ENCODE assay signal across 8 cellular contexts in genomic region chr2:25215948-25216679, GRCh38. TPM values are rescaled to one million over a fixed set of nuclear protein-coding genes. Genes with fewer than 3 reads are reported as not detected.
DNase-seq lines count a peak whose midpoint lies in the region; ATAC-seq and TF ChIP-seq lines count a peak whose summit lies in the region.

No MANE protein-coding gene starts in this region.

- no peak overlapping the region for H2AFZ ChIP-seq in PC-9

- no peaks in the 10 kb centered on the region for H3K79me2 ChIP-seq in PC-9 (ENCODE audit: low read depth)

- peak overlapping the region; percentile 46 for H3K4me3 ChIP-seq in ectodermal cell (ENCODE audit: insufficient read depth, low read depth, low read length)
- peak overlapping the region; percentile 39 for H3K4me3 ChIP-seq in mesodermal cell (ENCODE audit: extremely low read depth, insufficient read depth, low read length, poor library complexity, severe bottlenecking)
- no peak overlapping the region for H3K4me3 ChIP-seq in PC-9

- intact Hi-C loops in PC-9 (cut with micrococcal nuclease; ENCODE audit: unreplicated experiment), result no loop called here

- no peak overlapping the region for H3K4me2 ChIP-seq in PC-9

- H3K36me3 ChIP-seq in ectodermal cell (ENCODE audit: control insufficient read depth, insufficient read depth, low read length) (no peaks in the 10 kb centered on the region), mesodermal cell (ENCODE audit: control insufficient read depth, insufficient read depth, low read length) (no peaks in the 10 kb centered on the region), PC-9 (ENCODE audit: low read depth) (no peaks in the 10 kb centered on the region)

- H3K4me1 ChIP-seq in ectodermal cell (ENCODE audit: control insufficient read depth, insufficient read depth, low read length) (peaks cover 4% of the 10 kb centered on the region), mesodermal cell (ENCODE audit: control insufficient read depth, insufficient read depth, low read length, poor library complexity, severe bottlenecking) (no peaks in the 10 kb centered on the region), PC-9 (replicated peaks; ENCODE audit: insufficient read depth) (peaks cover 8% of the 10 kb centered on the region; the same call in 1 of the 2 replicates)

- CTCF ChIA-PET in PC-9 (lab: Charles Lee), result no interaction called here

- POLR2A ChIA-PET in PC-9 (lab: Charles Lee; ENCODE audit: unreplicated experiment), result no interaction called here

- ATAC-seq in GM18520 (IDR thresholded peaks at IDR 0.05; ENCODE audit: unreplicated experiment) (peak; percentile 61), HG03139 (IDR thresholded peaks at IDR 0.05; ENCODE audit: unreplicated experiment) (peak; percentile 67)

- H3K27me3 ChIP-seq in ectodermal cell (ENCODE audit: control insufficient read depth, insufficient read depth, low read length, poor library complexity, severe bottlenecking), result no peaks in the 10 kb centered on the region
- no peaks in the 10 kb centered on the region for H3K27me3 ChIP-seq in PC-9 (ENCODE audit: insufficient read depth, low read depth)

- no peak for TF ChIP-seq CTCF in PC-9 (conservative IDR thresholded peaks at IDR 0.05)

- WGBS in ectodermal cell, 2 experiments, result 4 to 5% methylated on average over 70 to 71 of the region's 71 CpGs
- WGBS in mesodermal cell (ENCODE audit: insufficient coverage in 2 of 2), 2 experiments, result 8 to 11% methylated on average over 34 to 62 of the region's 71 CpGs

- no peaks in the 10 kb centered on the region for H4K20me1 ChIP-seq in PC-9 (ENCODE audit: insufficient read depth)

- no peaks in the 10 kb centered on the region for H3K9me3 ChIP-seq in ectodermal cell (ENCODE audit: control insufficient read depth, low read length)
- H3K9me3 ChIP-seq in mesodermal cell (ENCODE audit: control insufficient read depth, low read length), result no peaks in the 10 kb centered on the region
- no peaks in the 10 kb centered on the region for H3K9me3 ChIP-seq in PC-9 (ENCODE audit: insufficient read depth, low read depth)

- H3K27ac ChIP-seq in ectodermal cell (ENCODE audit: insufficient read depth, low read depth, low read length, poor library complexity, severe bottlenecking) (no peak overlapping the region), mesodermal cell (ENCODE audit: low read depth, low read length, severe bottlenecking) (no peak overlapping the region), PC-9 (no peak overlapping the region)

- peak; percentile 72 for DNase-seq in activated CD4-positive, alpha-beta T cell treated with anti-CD3 and anti-CD28 coated beads, Interleukin-2, amount 50 U/mL, for 1 hour
- peak; percentile 89 for DNase-seq in stimulated activated CD8-positive, alpha-beta memory T cell treated with anti-CD3 and anti-CD28 coated beads, Interleukin-15, amount 100 ng/mL, for 48 hours (ENCODE audit: low read depth in 2 of 2)
- no peak for DNase-seq in PC-9
- no peak for DNase-seq in NCI-H226

- no TSS peak for BruUV-seq in PC-9 (replicated peaks; lab: Mats Ljungman, UMichigan)

- H3K9me2 ChIP-seq in PC-9 (ENCODE audit: insufficient read depth), result no peaks in the 10 kb centered on the region

- H3F3A ChIP-seq in PC-9 (ENCODE audit: insufficient read depth, low read depth), result no peaks in the 10 kb centered on the region

RNA-seq across cellular contexts. Expression of gene POMC, which starts 47.7 kb away (rescaled TPM):
- polyA plus RNA-seq in ectodermal cell (2013, experiment 1 of 4), result 0.31 TPM
- polyA plus RNA-seq in ectodermal cell (2013, experiment 2 of 4), result not detected
- 1.5 TPM for polyA plus RNA-seq in ectodermal cell (2013, experiment 3 of 4)
- polyA plus RNA-seq in ectodermal cell (2013, experiment 4 of 4), result 0.81 TPM
- not detected for polyA plus RNA-seq in mesodermal cell (2013, experiment 1 of 2)
- not detected for polyA plus RNA-seq in mesodermal cell (2013, experiment 2 of 2)
- total RNA-seq in PC-9 (2021), result not detected in 2 replicates

Comparison
In these comparisons a context has a peak if more than half of its experiments do, and no peak if none do; other contexts are left out.
1. DNase-seq: peak in activated CD4-positive, alpha-beta T cell treated with anti-CD3 and anti-CD28 coated beads, Interleukin-2, amount 50 U/mL, for 1 hour (single experiment) and stimulated activated CD8-positive, alpha-beta memory T cell treated with anti-CD3 and anti-CD28 coated beads, Interleukin-15, amount 100 ng/mL, for 48 hours (2 of 2); none in PC-9 (0 of 2) and NCI-H226 (single experiment).